In genomic region chr3:49027634-49028033, GRCh38 we compare ENCODE assay signal across 9 cellular contexts. TPM values are rescaled to one million over a fixed set of nuclear protein-coding genes. Genes with fewer than 3 reads are reported as not detected.
DNase-seq lines count a peak whose midpoint lies in the region; TF ChIP-seq lines count a peak whose summit lies in the region.
"Had no signal": no experiment of that assay in that cellular context is flagged by ENCODE, and none has a peak within 500 bp of the region (broad histone marks: within the 10 kb centered on the region; RNA-seq: fewer than 3 reads in every experiment).

No MANE protein-coding gene starts in this region.

- H3K79me2 ChIP-seq in Loucy (ENCODE audit: insufficient read depth, low read length), result peaks cover 63% of the 10 kb centered on the region

- peaks cover 37% of the 10 kb centered on the region for H4K20me1 ChIP-seq in Loucy (ENCODE audit: insufficient read depth, low read length, poor library complexity, severe bottlenecking)

- H3K4me3 Mint-ChIP-seq in osteocyte (ENCODE audit: unreplicated experiment), result peak overlapping the region; percentile 22

- no peak for DNase-seq in GM06990 (ENCODE audit: extremely low read depth, insufficient read length)
- DNase-seq in breast epithelium (ENCODE audit: low spot score in 2 of 2), result no peak
- no peak for DNase-seq in osteocyte (ENCODE audit: extremely low spot score, unreplicated experiment)
- no peak for DNase-seq in central memory CD4-positive, alpha-beta T cell
- no peak for DNase-seq in DMS 273 treated with DMSO at 0.1 percent for 48 hours (lab: John Stamatoyannopoulos, UW)
- DNase-seq in GDM1 (lab: John Stamatoyannopoulos, UW), result no peak
- no peak for DNase-seq in HuH-7.5 (ENCODE audit: low spot score)

- H3K27ac Mint-ChIP-seq in osteocyte (ENCODE audit: unreplicated experiment), result peak overlapping the region; percentile 95

- no peaks in the 10 kb centered on the region for H3K9me3 ChIP-seq in Loucy (ENCODE audit: insufficient read depth, low read depth, low read length)
- H3K9me3 ChIP-seq in breast epithelium, result no peaks in the 10 kb centered on the region

- no peaks in the 10 kb centered on the region for H3K9me3 Mint-ChIP-seq in osteocyte (ENCODE audit: unreplicated experiment)

- H3K4me1 Mint-ChIP-seq in osteocyte (ENCODE audit: unreplicated experiment), result peaks cover 29% of the 10 kb centered on the region

- no peak overlapping the region for H2AFZ ChIP-seq in Loucy (ENCODE audit: low read length)
- H2AFZ ChIP-seq: parathyroid adenoma had no signal

- H3K9me2 ChIP-seq in Loucy (replicated peaks; ENCODE audit: low read depth, low read length), result no peaks in the 10 kb centered on the region

- H3K27me3 Mint-ChIP-seq in osteocyte (ENCODE audit: unreplicated experiment), result no peaks in the 10 kb centered on the region

- intact Hi-C loops in breast epithelium (cut with DNase I; ENCODE audit: low total_unique reads), result no loop called here

- H3K9ac ChIP-seq in Loucy (ENCODE audit: low read depth, low read length, poor library complexity, severe bottlenecking), result peak overlapping the region; percentile 91
- H3K9ac ChIP-seq: parathyroid adenoma had no signal

- H3K4me3 ChIP-seq in GM06990 (replicated peaks; ENCODE audit: low read depth, low read length), result peak overlapping the region; percentile 84; the same call in 1 of the 2 replicates
- peak overlapping the region; percentile 88 for H3K4me3 ChIP-seq in Loucy (ENCODE audit: low read length, poor library complexity, severe bottlenecking)
- H3K4me3 ChIP-seq in breast epithelium, result no peak overlapping the region

- H3K27me3 ChIP-seq in GM06990 (replicated peaks; ENCODE audit: control insufficient read depth, insufficient read depth, low read length) (no peaks in the 10 kb centered on the region), Loucy (ENCODE audit: insufficient read depth, low read length, poor library complexity, severe bottlenecking) (no peaks in the 10 kb centered on the region), breast epithelium (no peaks in the 10 kb centered on the region)

- TF ChIP-seq POLR2A in breast epithelium (IDR thresholded peaks at IDR 0.05), result no peak

- peaks cover 47% of the 10 kb centered on the region for H3K4me1 ChIP-seq in Loucy (ENCODE audit: insufficient read depth, low read length, poor library complexity, severe bottlenecking)
- H3K4me1 ChIP-seq in breast epithelium, result peaks cover 6 to 12% of the 10 kb centered on the region in 2 donors

- H3K27ac ChIP-seq in breast epithelium, result peak overlapping the region; percentile 95 to 98

- H3K36me3 Mint-ChIP-seq in osteocyte (ENCODE audit: unreplicated experiment), result peaks cover 38% of the 10 kb centered on the region

- peaks cover 3% of the 10 kb centered on the region; the same call in 1 of the 2 replicates for H3F3A ChIP-seq in Loucy (ENCODE audit: low read depth)

- H3K36me3 ChIP-seq in GM06990 (ENCODE audit: control insufficient read depth, insufficient read depth, low read length) (peaks cover 34% of the 10 kb centered on the region), Loucy (ENCODE audit: insufficient read depth, low read length) (peaks cover 69% of the 10 kb centered on the region), breast epithelium (peaks cover 7% of the 10 kb centered on the region)

- TF ChIP-seq CTCF in GM06990 (IDR thresholded peaks at IDR 0.05; ENCODE audit: insufficient read depth, low read length, poor library complexity, severe bottlenecking) (no peak), Loucy (conservative IDR thresholded peaks at IDR 0.05; ENCODE audit: low read length) (no peak), breast epithelium (IDR thresholded peaks at IDR 0.05) (no peak), osteocyte (IDR thresholded peaks at IDR 0.05) (no peak)

- peak overlapping the region; percentile 97 for H3K4me2 ChIP-seq in Loucy (ENCODE audit: low read depth, low read length, poor library complexity, severe bottlenecking)

RNA-seq across cellular contexts. Expression of gene IMPDH2, which starts 1.6 kb away (rescaled TPM):
- total RNA-seq in breast epithelium (100 to 1,000 TPM; 123 to 216 (median 178) TPM), osteocyte (202 and 203 TPM in 2 replicates)

RNA-seq across cellular contexts. Expression of gene NDUFAF3, which starts 5.7 kb away (rescaled TPM):
- total RNA-seq in breast epithelium (100 to 1,000 TPM; 151 to 171 (median 164) TPM), osteocyte (69.1 and 69.4 TPM in 2 replicates)

RNA-seq across cellular contexts. Expression of gene DALRD3, which starts 9.3 kb away (rescaled TPM):
- 10 to 100 TPM; 27.5 to 48.4 (median 37.7) TPM for total RNA-seq in breast epithelium
- total RNA-seq in osteocyte, result 22.8 and 25.3 TPM in 2 replicates

RNA-seq across cellular contexts. Expression of gene WDR6, which starts 20.4 kb away (rescaled TPM):
- total RNA-seq in breast epithelium, result 100 to 1,000 TPM in 2 of 3 donors, 10 to 100 TPM in 1; 57.9 to 143 (median 135) TPM
- total RNA-seq in osteocyte, result 211 and 236 TPM in 2 replicates

RNA-seq across cellular contexts. Expression of gene P4HTM, which starts 37.6 kb away (rescaled TPM):
- total RNA-seq in breast epithelium, result 10 to 100 TPM; 29.9 to 59.7 (median 58.7) TPM
- 31.3 and 35.6 TPM in 2 replicates for total RNA-seq in osteocyte

Comparison
In these comparisons a context has a peak if more than half of its experiments do, and no peak if none do; other contexts are left out.
1. H3K4me3 ChIP-seq: peak in GM06990 (single experiment) and Loucy (single experiment); none in breast epithelium (0 of 3).